In the genomic region with DNA sequence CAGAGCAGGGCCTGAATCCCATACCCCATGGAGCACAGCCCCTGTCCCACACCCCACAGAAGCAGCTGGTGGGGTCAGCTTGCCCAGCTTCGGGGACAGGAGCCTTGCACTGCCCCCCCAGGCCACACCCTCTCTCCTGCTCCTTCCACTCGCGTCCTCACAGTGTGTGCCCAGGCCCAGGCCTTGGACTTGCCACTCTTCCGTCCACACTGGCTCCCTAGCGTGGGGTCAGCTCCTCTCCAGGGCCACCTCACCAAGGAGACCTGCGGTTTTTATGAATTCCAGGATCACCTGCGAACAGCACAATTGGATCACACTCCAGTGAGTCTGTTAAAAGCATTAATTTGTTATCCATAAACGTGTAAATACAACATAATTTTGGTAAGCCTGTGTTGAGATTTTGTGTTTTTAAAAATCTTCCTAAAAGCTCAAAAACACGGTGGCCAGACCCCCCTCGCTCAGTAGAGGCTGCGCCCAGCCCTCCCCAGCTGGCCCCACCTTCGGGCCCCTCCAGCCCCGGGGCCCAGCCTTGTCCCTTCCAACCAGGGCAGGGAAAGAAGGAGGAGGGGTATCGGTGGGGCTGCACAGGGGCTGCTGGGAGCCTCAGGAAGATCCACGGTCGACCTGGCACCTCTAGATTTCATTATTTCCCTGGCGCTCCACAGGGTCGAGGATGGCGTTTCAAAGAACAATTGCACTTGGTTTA, we compare ENCODE assay signal across 31 cellular contexts. TPM values are rescaled to one million over a fixed set of nuclear protein-coding genes. Genes with fewer than 3 reads are reported as not detected.
"Had no signal": no experiment of that assay in that cellular context is flagged by ENCODE, and none has a peak within 500 bp of the region (broad histone marks: within the 10 kb centered on the region; RNA-seq: fewer than 3 reads in every experiment).

No MANE protein-coding gene starts in this region.

- H3K27me3 Mint-ChIP-seq: activated CD4-positive, alpha-beta T cell treated with anti-CD3 and anti-CD28 coated beads, Interleukin-2, amount 10 ng/mL, durations not matched to agents 7 days and 5 days had no signal

- H3K36me3 Mint-ChIP-seq: activated naive CD8-positive, alpha-beta T cell; IgD-negative memory B cell had no signal

- H3K4me3 ChIP-seq: cardiac muscle cell, Peyer's patch, SJSA1 had no signal

- DNase-seq: activated CD4-positive, alpha-beta T cell treated with anti-CD3 and anti-CD28 coated beads, Interleukin-2, amount 10 ng/mL, durations not matched to agents 7 days and 5 days; activated CD4-positive, alpha-beta T cell treated with anti-CD3 and anti-CD28 coated beads, Interleukin-2, amount 50 U/mL, for 48 hours; activated CD8-positive, alpha-beta T cell treated with anti-CD3 and anti-CD28 coated beads, Interleukin-2, amount 10 ng/mL, durations not matched to agents 7 days and 5 days; activated gamma-delta T cell; activated naive CD4-positive, alpha-beta T cell treated with Interleukin-2 at 50 U/mL for 16 hours; activated naive CD8-positive, alpha-beta T cell treated with anti-CD3 and anti-CD28 coated beads, Interleukin-2, amount 50 U/mL, for 24 hours; activated T-cell treated with anti-CD3 and anti-CD28 coated beads, Interleukin-2, amount 50 U/mL, for 24 hours; amniotic stem cell; Karpas-422; KBM-7; NCI-H1105 treated with DMSO at 0.1 percent for 48 hours; NCI-H1436; NCI-H1694 treated with DMSO at 0.1 percent for 48 hours; NCI-H2029; NCI-H345; NCI-H526; NCI-H748 treated with DMSO at 0.1 percent for 48 hours; NK-92 treated with Interleukin-12 subunit alpha and Interleukin-12 subunit beta, amount 100 ng/mL, for 24 hours; PC-3; Peyer's patch; SHP77 treated with DMSO at 0.1 percent for 48 hours; SK-N-SH had no signal

- H3K36me3 ChIP-seq: cardiac muscle cell, Peyer's patch, SJSA1 had no signal

- H3K4me3 Mint-ChIP-seq: activated CD4-positive, alpha-beta T cell treated with anti-CD3 and anti-CD28 coated beads, Interleukin-2, amount 10 ng/mL, durations not matched to agents 7 days and 5 days; activated CD8-positive, alpha-beta T cell treated with anti-CD3 and anti-CD28 coated beads, Interleukin-2, amount 10 ng/mL, durations not matched to agents 7 days and 5 days; activated naive CD8-positive, alpha-beta T cell; activated naive CD8-positive, alpha-beta T cell treated with anti-CD3 and anti-CD28 coated beads, Interleukin-2, amount 50 U/mL, for 24 hours; activated T-cell treated with anti-CD3 and anti-CD28 coated beads, Interleukin-2, amount 50 U/mL, for 24 hours; IgD-negative memory B cell; T-helper 1 cell treated with Interleukin-12 subunit alpha and Interleukin-12 subunit beta and Interleukin-4 antibody, amounts not matched to agents 30 μg/mL and 1 μg/mL, for 36 hours; T-helper 2 cell treated with Interferon-gamma antibody and Interleukin-4, amounts not matched to agents 5 μg/mL and 100 μg/mL, for 36 hours had no signal

- H3K27ac ChIP-seq: cardiac muscle cell, Peyer's patch, RWPE1, SJSA1 had no signal

- H3K27me3 ChIP-seq: cardiac muscle cell, Peyer's patch had no signal

- H3K27ac Mint-ChIP-seq: activated CD4-positive, alpha-beta T cell treated with anti-CD3 and anti-CD28 coated beads, Interleukin-2, amount 10 ng/mL, durations not matched to agents 7 days and 5 days; activated CD8-positive, alpha-beta T cell treated with anti-CD3 and anti-CD28 coated beads, Interleukin-2, amount 10 ng/mL, durations not matched to agents 7 days and 5 days; activated naive CD8-positive, alpha-beta T cell; activated naive CD8-positive, alpha-beta T cell treated with anti-CD3 and anti-CD28 coated beads, Interleukin-2, amount 50 U/mL, for 24 hours; activated T-cell treated with anti-CD3 and anti-CD28 coated beads, Interleukin-2, amount 50 U/mL, for 24 hours; activated T-helper 2 cell treated with anti-CD3 and anti-CD28 coated beads, Interferon-gamma antibody, Interleukin-2, Interleukin-4, amounts not matched to agents 10 μg/mL and 5 μg/mL and 100 μg/mL, durations not matched to agents 14 hours and 24 hours and 36 hours; IgD-negative memory B cell; T-helper 1 cell treated with Interleukin-12 subunit alpha and Interleukin-12 subunit beta and Interleukin-4 antibody, amounts not matched to agents 30 μg/mL and 1 μg/mL, for 36 hours; T-helper 2 cell treated with Interferon-gamma antibody and Interleukin-4, amounts not matched to agents 5 μg/mL and 100 μg/mL, for 36 hours had no signal

- H3K9me3 ChIP-seq: Peyer's patch, SJSA1, SK-N-SH had no signal

- H3K4me1 Mint-ChIP-seq: activated CD4-positive, alpha-beta T cell treated with anti-CD3 and anti-CD28 coated beads, Interleukin-2, amount 10 ng/mL, durations not matched to agents 7 days and 5 days; activated naive CD8-positive, alpha-beta T cell treated with anti-CD3 and anti-CD28 coated beads, Interleukin-2, amount 50 U/mL, for 24 hours; IgD-negative memory B cell had no signal

- ATAC-seq: activated CD8-positive, alpha-beta T cell treated with anti-CD3 and anti-CD28 coated beads, Interleukin-2, amount 10 ng/mL, durations not matched to agents 7 days and 5 days; activated naive CD8-positive, alpha-beta T cell treated with anti-CD3 and anti-CD28 coated beads, Interleukin-2, amount 50 U/mL, for 24 hours; PC-3 had no signal

- H3K4me1 ChIP-seq: Peyer's patch, SJSA1 had no signal

RNA-seq across cellular contexts. Expression of a gene that starts 12.0 kb away (rescaled TPM):
- total RNA-seq: activated CD4-positive, alpha-beta T cell treated with anti-CD3 and anti-CD28 coated beads, Interleukin-2, amount 10 ng/mL, durations not matched to agents 7 days and 5 days; activated CD8-positive, alpha-beta T cell treated with anti-CD3 and anti-CD28 coated beads, Interleukin-2, amount 10 ng/mL, durations not matched to agents 7 days and 5 days; activated T-helper 2 cell treated with anti-CD3 and anti-CD28 coated beads, Interferon-gamma antibody, Interleukin-2, Interleukin-4, amounts not matched to agents 10 μg/mL and 5 μg/mL and 100 μg/mL, durations not matched to agents 14 hours and 24 hours and 36 hours; NCI-H460; Peyer's patch; SJSA1 had no signal
